8 cellular contexts compared by ENCODE assay signal in genomic region chr19:49580264-49581006, GRCh38. TPM values are rescaled to one million over a fixed set of nuclear protein-coding genes. Genes with fewer than 3 reads are reported as not detected.
A peak's percentile ranks its signal among the peaks of the same experiment; 100 is the strongest.
DNase-seq lines count a peak whose midpoint lies in the region; ATAC-seq, FAIRE-seq and TF ChIP-seq lines count a peak whose summit lies in the region.

A gene with protein sequence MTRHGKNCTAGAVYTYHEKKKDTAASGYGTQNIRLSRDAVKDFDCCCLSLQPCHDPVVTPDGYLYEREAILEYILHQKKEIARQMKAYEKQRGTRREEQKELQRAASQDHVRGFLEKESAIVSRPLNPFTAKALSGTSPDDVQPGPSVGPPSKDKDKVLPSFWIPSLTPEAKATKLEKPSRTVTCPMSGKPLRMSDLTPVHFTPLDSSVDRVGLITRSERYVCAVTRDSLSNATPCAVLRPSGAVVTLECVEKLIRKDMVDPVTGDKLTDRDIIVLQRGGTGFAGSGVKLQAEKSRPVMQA (minus strand): TSS chr19:49580556. CDS start chr19:49560691, 19,865 bp downstream.

- peak within 1 kb of the TSS; percentile 87 for H3K27ac ChIP-seq in left ventricle myocardium inferior (replicated peaks)
- peak within 1 kb of the TSS; percentile 80 for H3K27ac ChIP-seq in psoas muscle
- H3K27ac ChIP-seq in urinary bladder (ENCODE audit: low read depth): peak within 1 kb of the TSS; percentile 35

- H3K27me3 ChIP-seq in left ventricle myocardium inferior (ENCODE audit: low read depth) (no peaks in the 10 kb centered on the region), psoas muscle (ENCODE audit: insufficient read depth in 3 of 3, low read length in 2 of 3) (no peaks in the 10 kb centered on the region)

- TF ChIP-seq POLR2A in GM12892 (IDR thresholded peaks at IDR 0.05; ENCODE audit: low read depth, low read length): peak; percentile 99

- peak; percentile 82 for ATAC-seq in HG02870 (IDR thresholded peaks at IDR 0.05; ENCODE audit: unreplicated experiment)
- peak; percentile 98 to 99 (median 98) for ATAC-seq in psoas muscle

- TF ChIP-seq CTCF in left ventricle myocardium inferior (IDR thresholded peaks at IDR 0.05; ENCODE audit: borderline replicate concordance) (peak; percentile 19), psoas muscle (IDR thresholded peaks at IDR 0.05) (no peak)

- H3K4me1 ChIP-seq in left ventricle myocardium inferior (peaks cover 35% of the 10 kb centered on the region), psoas muscle (peaks cover 30% of the 10 kb centered on the region), urinary bladder (ENCODE audit: insufficient read depth) (no peaks in the 10 kb centered on the region)

- intact Hi-C loops in left ventricle myocardium inferior (cut with micrococcal nuclease): no loop called here
- intact Hi-C loops in psoas muscle (cut with DNase I): no loop called here

- peak within 1 kb of the TSS; percentile 84 for H3K4me3 ChIP-seq in left ventricle myocardium inferior
- peak within 1 kb of the TSS; percentile 88 for H3K4me3 ChIP-seq in psoas muscle
- H3K4me3 ChIP-seq in urinary bladder (ENCODE audit: low read depth, low read length): peak within 1 kb of the TSS; percentile 53

- WGBS in psoas muscle, 3 donors: 2% methylated on average over 31 of the region's 31 CpGs
- WGBS in urinary bladder: 2% methylated on average over 31 of the region's 31 CpGs

- H3K9me3 ChIP-seq in left ventricle myocardium inferior (replicated peaks): no peaks in the 10 kb centered on the region
- no peaks in the 10 kb centered on the region for H3K9me3 ChIP-seq in psoas muscle

- FAIRE-seq in GM12892 (lab: Jason Lieb, UNC): peak; percentile 77

- H3K36me3 ChIP-seq in left ventricle myocardium inferior: peaks cover 12% of the 10 kb centered on the region
- H3K36me3 ChIP-seq in psoas muscle (ENCODE audit: insufficient read depth in 1 of 2, low read depth in 1 of 2): peaks cover 0 to 11% of the 10 kb centered on the region in 2 donors
- H3K36me3 ChIP-seq in urinary bladder (ENCODE audit: insufficient read depth): no peaks in the 10 kb centered on the region

- DNase-seq in GM12892 (ENCODE audit: insufficient read length) (peak; percentile 78), NCI-H187 treated with DMSO at 0.1 percent for 48 hours (lab: John Stamatoyannopoulos, UW) (peak; percentile 86), T-helper 2 cell (peak; percentile 86 to 97 (median 93)), amygdala (lab: John Stamatoyannopoulos, UW) (peak; percentile 29 to 96 (median 87)), left ventricle myocardium inferior (peak; percentile 94), psoas muscle (peak; percentile 94 to 97)

RNA-seq across cellular contexts. Expression of the gene that starts here (rescaled TPM):
- polyA plus RNA-seq in GM12892 (2012; ENCODE audit: missing spikeins): 19.3 TPM
- total RNA-seq in left ventricle myocardium inferior (47.3 TPM), psoas muscle (10 to 100 TPM; 53.9 to 69.9 (median 58.1) TPM), urinary bladder (33.0 TPM)
- polyA plus RNA-seq in psoas muscle (100 to 1,000 TPM in 1 of 3 donors, 10 to 100 TPM in 2; 75.4 to 104 (median 95.2) TPM), urinary bladder (67.2 TPM)

Comparison
In these comparisons a context has a peak if more than half of its experiments do, and no peak if none do; other contexts are left out.
1. Peak in every context shown above with its lines: DNase-seq, ATAC-seq, H3K4me3 ChIP-seq and H3K27ac ChIP-seq.
2. H3K27ac ChIP-seq: peak in every context shown above with its lines; median percentile 87 in left ventricle myocardium inferior; 80 in psoas muscle; 35 in urinary bladder.